In the genomic region with DNA sequence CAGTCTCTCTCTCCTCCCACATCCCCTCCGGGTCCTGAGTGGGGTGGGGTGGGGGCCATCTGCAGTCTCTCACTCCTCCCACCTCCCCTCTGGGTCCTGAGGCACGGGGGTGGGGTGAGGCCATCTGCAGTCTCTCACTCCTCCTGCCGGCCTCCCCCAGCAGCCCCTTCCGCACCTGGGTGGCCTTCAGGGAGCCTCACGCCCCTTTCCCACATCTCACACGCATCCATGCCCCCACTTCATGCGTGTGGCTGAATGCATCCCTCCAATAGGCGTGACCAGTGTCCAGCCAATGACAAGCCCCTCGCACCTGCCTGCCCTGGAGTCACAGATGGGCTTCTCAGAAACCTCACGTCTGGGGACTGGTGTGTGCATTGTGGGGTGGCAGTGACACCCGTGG, we compare ENCODE assay signal across 12 cellular contexts. TPM values are rescaled to one million over a fixed set of nuclear protein-coding genes. Genes with fewer than 3 reads are reported as not detected.
A peak's percentile ranks its signal among the peaks of the same experiment; 100 is the strongest.
DNase-seq lines count a peak whose midpoint lies in the region; ATAC-seq and TF ChIP-seq lines count a peak whose summit lies in the region.
"Had no signal": no experiment of that assay in that cellular context is flagged by ENCODE, and none has a peak within 500 bp of the region (broad histone marks: within the 10 kb centered on the region; RNA-seq: fewer than 3 reads in every experiment).

No MANE protein-coding gene starts in this region.

- H4K91ac ChIP-seq in IMR-90 (ENCODE audit: insufficient read depth, low read depth, low read length), result no peak overlapping the region
- no peak overlapping the region for H4K91ac ChIP-seq in neuronal stem cell (ENCODE audit: low read depth, low read length, poor library complexity)

- no peak for TF ChIP-seq RAD21 in IMR-90 (IDR thresholded peaks at IDR 0.05; ENCODE audit: low read length)

- no peak overlapping the region for H2AK5ac ChIP-seq in IMR-90 (ENCODE audit: low read depth, low read length)
- H2AK5ac ChIP-seq in neuronal stem cell (ENCODE audit: low read depth, low read length), result peak overlapping the region; percentile 93

- H2BK5ac ChIP-seq in IMR-90 (ENCODE audit: low read depth, low read length, poor library complexity, severe bottlenecking) (no peak overlapping the region), neuronal stem cell (ENCODE audit: low read length) (peak overlapping the region; percentile 82)

- no peak for TF ChIP-seq POLR2A in IMR-90 (IDR thresholded peaks at IDR 0.05; ENCODE audit: low read depth, low read length)

- H3K56ac ChIP-seq in IMR-90 (ENCODE audit: extremely low read depth, insufficient read depth, low read length), result no peak overlapping the region

- POLR2A ChIA-PET in IMR-90 (lab: Charles Lee; ENCODE audit: unreplicated experiment), result no interaction called here

- BruUV-seq in IMR-90 (replicated peaks; lab: Mats Ljungman, UMichigan), result no TSS peak

- H3K14ac ChIP-seq in IMR-90 (replicated peaks; ENCODE audit: low read depth, low read length) (no peak overlapping the region), neuronal stem cell (ENCODE audit: low read length) (peak overlapping the region; percentile 95)

- H3K27ac ChIP-seq in IMR-90 (ENCODE audit: insufficient read depth, low read length) (no peak overlapping the region), neuronal stem cell (replicated peaks; ENCODE audit: low read length) (no peak overlapping the region)

- no CpG with 5 or more reads among the region's 11 CpGs for WGBS in IMR-90 (ENCODE audit: extremely low coverage in 2 of 2, insufficient read length in 1 of 2), 2 experiments
- no CpG with 5 or more reads among the region's 11 CpGs for WGBS in neuronal stem cell (ENCODE audit: extremely low coverage in 2 of 2, insufficient read length in 2 of 2, insufficient replicate concordance in 1 of 2), 2 donors

- H3K36me3 ChIP-seq in IMR-90 (ENCODE audit: control insufficient read depth, insufficient read depth, low read length), result no peaks in the 10 kb centered on the region
- no peaks in the 10 kb centered on the region for H3K36me3 ChIP-seq in neuronal stem cell (replicated peaks in 1 of 2; ENCODE audit: control insufficient read depth in 2 of 2, insufficient read depth in 2 of 2, low read length in 2 of 2)

- H4K5ac ChIP-seq in IMR-90 (ENCODE audit: low read depth, low read length), result no peak overlapping the region

- in situ Hi-C loops in IMR-90 (cut with MboI; ENCODE audit: low sequenced_read_pairs), result no loop called here

- H3K4me1 ChIP-seq in IMR-90 (ENCODE audit: control insufficient read depth, insufficient read depth, low read length), result no peaks in the 10 kb centered on the region
- H3K4me1 ChIP-seq in neuronal stem cell (ENCODE audit: control insufficient read depth in 2 of 2, insufficient read depth in 1 of 2, low read depth in 1 of 2, low read length in 2 of 2), result peaks cover 0 to 5% of the 10 kb centered on the region in 2 donors

- H2BK15ac ChIP-seq in IMR-90 (ENCODE audit: low read depth, low read length) (no peak overlapping the region), neuronal stem cell (ENCODE audit: low read length) (peak overlapping the region; percentile 69)

- H3K4me2 ChIP-seq in IMR-90 (ENCODE audit: low read depth, low read length) (no peak overlapping the region), neuronal stem cell (ENCODE audit: insufficient read depth, low read length, poor library complexity, severe bottlenecking) (no peak overlapping the region)

- no peak overlapping the region for H2BK120ac ChIP-seq in IMR-90 (ENCODE audit: low read depth, low read length)
- H2BK120ac ChIP-seq in neuronal stem cell (ENCODE audit: low read depth, low read length), result no peak overlapping the region

- CTCF ChIA-PET in IMR-90 (lab: Yijun Ruan, JAX), result no interaction called here

- no peak overlapping the region for H3K23ac ChIP-seq in IMR-90 (ENCODE audit: low read depth, low read length)
- peak overlapping the region; percentile 52 for H3K23ac ChIP-seq in neuronal stem cell (ENCODE audit: low read depth, low read length, poor library complexity)

- no peak overlapping the region for H2BK12ac ChIP-seq in neuronal stem cell (ENCODE audit: low read length)

- no peak for DNase-seq in IMR-90
- no peak for DNase-seq in neuronal stem cell (ENCODE audit: low spot score)
- DNase-seq in hippocampal formation (lab: John Stamatoyannopoulos, UW), result no peak
- DNase-seq: ACHN; CD8-positive, alpha-beta T cell; GF-D8; KBM-7; NCI-H1048; NCI-H146; NCI-H2081 treated with DMSO at 0.1 percent for 48 hours; NCI-H524 had no signal

- no peak overlapping the region for H2BK20ac ChIP-seq in IMR-90 (ENCODE audit: low read depth, low read length)

- H2AFZ ChIP-seq in IMR-90 (replicated peaks; ENCODE audit: low read length, poor library complexity) (peak overlapping the region; percentile 51), neuronal stem cell (ENCODE audit: low read length) (no peak overlapping the region)

- intact Hi-C loops in IMR-90 (cut with micrococcal nuclease), result no loop called here

- H3K4ac ChIP-seq in IMR-90 (ENCODE audit: low read depth, low read length) (no peak overlapping the region), neuronal stem cell (ENCODE audit: low read length) (no peak overlapping the region)

- no peaks in the 10 kb centered on the region for H3K9me3 ChIP-seq in IMR-90 (ENCODE audit: control insufficient read depth, insufficient read depth, low read length)
- no peaks in the 10 kb centered on the region for H3K9me3 ChIP-seq in neuronal stem cell (replicated peaks in 1 of 2; ENCODE audit: control insufficient read depth in 2 of 2, insufficient read depth in 1 of 2, low read depth in 1 of 2, low read length in 2 of 2)

- no peaks in the 10 kb centered on the region for H3K79me1 ChIP-seq in IMR-90 (ENCODE audit: low read depth in 1 of 2, low read length in 2 of 2)
- no peaks in the 10 kb centered on the region for H3K79me1 ChIP-seq in neuronal stem cell (ENCODE audit: low read depth, low read length)

- dilution Hi-C loops in IMR-90 (cut with HindIII; ENCODE audit: low sequenced_read_pairs, unreplicated experiment), result no loop called here

- H3K27me3 ChIP-seq in IMR-90 (ENCODE audit: control insufficient read depth, insufficient read depth, low read length) (peaks cover 40% of the 10 kb centered on the region), neuronal stem cell (ENCODE audit: control insufficient read depth in 3 of 3, insufficient read depth in 3 of 3, low read depth in 1 of 3, low read length in 3 of 3) (peaks cover 0 to 52% (median 1%) of the 10 kb centered on the region in 3 experiments)

- H3K18ac ChIP-seq in IMR-90 (ENCODE audit: low read depth, low read length) (no peak overlapping the region), neuronal stem cell (ENCODE audit: low read length) (peak overlapping the region; percentile 76)

- H4K20me1 ChIP-seq in IMR-90 (ENCODE audit: insufficient read depth, low read length), result no peaks in the 10 kb centered on the region

- no peaks in the 10 kb centered on the region for H3K9me1 ChIP-seq in IMR-90 (ENCODE audit: insufficient read depth, low read length)

- H4K8ac ChIP-seq in IMR-90 (ENCODE audit: low read depth in 2 of 2, low read length in 2 of 2), result no peak overlapping the region
- H4K8ac ChIP-seq in neuronal stem cell (ENCODE audit: low read depth, low read length), result no peak overlapping the region

- ATAC-seq in IMR-90 (ENCODE audit: low read depth), result no peak
- no peak for ATAC-seq in GM18517 (IDR thresholded peaks at IDR 0.05; ENCODE audit: unreplicated experiment)
- ATAC-seq: CD8-positive, alpha-beta T cell had no signal

- H2AK9ac ChIP-seq in IMR-90 (replicated peaks; ENCODE audit: low read depth, low read length, poor library complexity), result no peak overlapping the region

- H3K9ac ChIP-seq in IMR-90 (ENCODE audit: low read depth, low read length), result no peak overlapping the region
- peak overlapping the region; percentile 84 for H3K9ac ChIP-seq in neuronal stem cell (ENCODE audit: low read depth, low read length, poor library complexity)

- TF ChIP-seq CTCF in IMR-90 (conservative IDR thresholded peaks at IDR 0.05; ENCODE audit: low read depth, low read length), result no peak

- H3K4me3 ChIP-seq in IMR-90 (ENCODE audit: insufficient read depth, low read depth, low read length), result no peak overlapping the region
- no peak overlapping the region for H3K4me3 ChIP-seq in neuronal stem cell (ENCODE audit: low read length in 2 of 2)

TF ChIP-seq in IMR-90, 13 proteins besides CTCF, POLR2A, EP300 and RAD21:
- no peak for TF ChIP-seq MXI1 (IDR thresholded peaks at IDR 0.05; ENCODE audit: borderline replicate concordance, low read depth, low read length)
- TF ChIP-seq BHLHE40 (IDR thresholded peaks at IDR 0.05; ENCODE audit: low read depth, low read length), result no peak
TF ChIP-seq in IMR-90: peak in this region for 0.

RNA-seq across cellular contexts. Expression of gene SRMS, which starts 1.0 kb away (rescaled TPM):
- total RNA-seq in IMR-90 (2012; rRNA removed), result not detected in 2 replicates
- not detected in 2 replicates for polyA plus RNA-seq in IMR-90 (2012; rRNA removed)
- polyA plus RNA-seq in IMR-90 (2012; cell fraction: cytosol; rRNA removed), result not detected in 2 replicates
- not detected in 2 replicates for polyA plus RNA-seq in IMR-90 (2012; cell fraction: nucleus; rRNA removed; ENCODE audit: low replicate concordance)
- polyA plus RNA-seq in neuronal stem cell (2013, experiment 1 of 2), result not detected
- polyA plus RNA-seq in neuronal stem cell (2013, experiment 2 of 2), result not detected
- total RNA-seq: CD8-positive, alpha-beta T cell had no signal

RNA-seq across cellular contexts. Expression of gene FNDC11, which starts 5.4 kb away (rescaled TPM):
- 0.28 and 0.36 TPM in 2 replicates for total RNA-seq in IMR-90 (2012; rRNA removed)
- polyA plus RNA-seq in IMR-90 (2012; rRNA removed), result 1.0 and 1.6 TPM in 2 replicates
- 0.57 and 1.9 TPM in 2 replicates for polyA plus RNA-seq in IMR-90 (2012; cell fraction: cytosol; rRNA removed)
- polyA plus RNA-seq in IMR-90 (2012; cell fraction: nucleus; rRNA removed; ENCODE audit: low replicate concordance), result 3.1 and 7.9 TPM in 2 replicates
- polyA plus RNA-seq in neuronal stem cell (2013, experiment 1 of 2), result 7.5 TPM
- polyA plus RNA-seq in neuronal stem cell (2013, experiment 2 of 2), result 7.2 TPM

RNA-seq across cellular contexts. Expression of gene PTK6, which starts 11.4 kb away (rescaled TPM):
- not detected in 2 replicates for total RNA-seq in IMR-90 (2012; rRNA removed)
- 0.07 TPM in 1 of 2 replicates, not detected in the other for polyA plus RNA-seq in IMR-90 (2012; rRNA removed)
- polyA plus RNA-seq in IMR-90 (2012; cell fraction: cytosol; rRNA removed), result 0.03 and 0.04 TPM in 2 replicates
- 0.19 and 0.28 TPM in 2 replicates for polyA plus RNA-seq in IMR-90 (2012; cell fraction: nucleus; rRNA removed; ENCODE audit: low replicate concordance)
- polyA plus RNA-seq in neuronal stem cell (2013, experiment 1 of 2), result not detected
- not detected for polyA plus RNA-seq in neuronal stem cell (2013, experiment 2 of 2)

RNA-seq across cellular contexts. Expression of gene HELZ2, which starts 25.5 kb away (rescaled TPM):
- total RNA-seq in IMR-90 (2012; rRNA removed), result 4.2 and 4.7 TPM in 2 replicates
- 10.6 and 12.2 TPM in 2 replicates for polyA plus RNA-seq in IMR-90 (2012; rRNA removed)
- 3.2 and 6.8 TPM in 2 replicates for polyA plus RNA-seq in IMR-90 (2012; cell fraction: cytosol; rRNA removed)
- polyA plus RNA-seq in IMR-90 (2012; cell fraction: nucleus; rRNA removed; ENCODE audit: low replicate concordance), result 10.9 and 32.5 TPM in 2 replicates
- polyA plus RNA-seq in neuronal stem cell (2013, experiment 1 of 2), result 5.7 TPM
- polyA plus RNA-seq in neuronal stem cell (2013, experiment 2 of 2), result 5.8 TPM

RNA-seq across cellular contexts. Expression of gene PPDPF, which starts 28.0 kb away (rescaled TPM):
- total RNA-seq in IMR-90 (2012; rRNA removed), result 12.9 and 17.2 TPM in 2 replicates
- 171 and 200 TPM in 2 replicates for polyA plus RNA-seq in IMR-90 (2012; rRNA removed)
- 100 and 301 TPM in 2 replicates for polyA plus RNA-seq in IMR-90 (2012; cell fraction: cytosol; rRNA removed)
- polyA plus RNA-seq in IMR-90 (2012; cell fraction: nucleus; rRNA removed; ENCODE audit: low replicate concordance), result 38.4 and 113 TPM in 2 replicates
- 310 TPM for polyA plus RNA-seq in neuronal stem cell (2013, experiment 1 of 2)
- polyA plus RNA-seq in neuronal stem cell (2013, experiment 2 of 2), result 296 TPM
